ENCODE assay signal across 1 cellular context in the genomic region with DNA sequence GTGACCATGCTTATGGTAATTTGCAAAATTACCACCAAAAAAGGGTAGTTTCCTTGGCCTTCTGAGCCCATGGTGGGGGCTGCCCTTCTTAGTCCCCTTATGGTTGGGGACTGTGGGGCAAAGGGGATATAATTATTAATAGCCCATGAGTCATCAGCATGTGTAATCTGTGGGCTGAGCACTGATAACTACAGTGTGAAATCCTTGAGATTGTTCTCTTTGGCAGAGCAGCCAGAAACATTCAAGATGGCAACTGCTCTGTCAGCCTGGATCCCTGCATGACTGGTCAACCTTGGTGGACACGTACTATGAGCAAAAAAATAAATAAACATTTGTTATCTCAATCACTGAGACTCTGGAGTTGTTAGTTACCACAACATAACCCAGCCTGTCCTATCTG.
TF ChIP-seq lines count a peak whose summit lies in the region.

No MANE protein-coding gene starts in this region.

TF ChIP-seq in endothelial cell of umbilical vein, 7 proteins besides CTCF, POLR2A, EP300 and RAD21:
- peak; percentile 47 for TF ChIP-seq GATA2 (IDR thresholded peaks at IDR 0.05; ENCODE audit: insufficient read depth, insufficient read length, low read depth, low read length)
- peak; percentile 71 for TF ChIP-seq FOS (IDR thresholded peaks at IDR 0.05; ENCODE audit: borderline replicate concordance, insufficient read depth, low read length)
- no peak for TF ChIP-seq EZH2 (IDR thresholded peaks at IDR 0.05; ENCODE audit: borderline replicate concordance, low read depth, low read length, severe bottlenecking)
- peak; percentile 20 for TF ChIP-seq POLR2AphosphoS5 (IDR thresholded peaks at IDR 0.05; ENCODE audit: insufficient read depth, low read depth, low read length)
